25 cellular contexts compared by ENCODE assay signal in the genomic region with DNA sequence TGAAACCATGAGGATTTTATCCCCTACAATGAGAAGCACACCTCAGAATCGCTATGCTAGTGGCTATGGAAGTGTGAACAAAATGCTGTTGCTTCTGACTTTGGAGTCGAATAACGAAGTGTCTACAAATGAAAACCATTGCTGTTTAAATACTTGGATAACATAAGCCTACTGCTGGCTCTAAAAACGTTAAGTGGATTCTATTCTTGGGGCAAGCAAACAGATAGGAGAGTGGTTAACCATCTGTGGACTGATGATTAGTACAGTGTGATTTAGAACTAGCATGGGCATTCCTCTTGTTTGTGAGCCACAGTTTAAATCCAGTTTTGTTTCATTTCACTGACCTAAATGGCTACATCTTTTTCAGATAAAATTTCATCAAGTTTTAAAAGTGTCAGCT.
DNase-seq lines count a peak whose midpoint lies in the region; ATAC-seq, FAIRE-seq and TF ChIP-seq lines count a peak whose summit lies in the region.
"Had no signal": no experiment of that assay in that cellular context is flagged by ENCODE, and none has a peak within 500 bp of the region (broad histone marks: within the 10 kb centered on the region; RNA-seq: fewer than 3 reads in every experiment).

No MANE protein-coding gene starts in this region.

- 65 to 76% methylated on average over 4 of the region's 4 CpGs for WGBS in sigmoid colon, 2 donors
- 40 to 69% methylated on average over 3 to 4 of the region's 4 CpGs for WGBS in body of pancreas, 2 donors

- H3K27me3 ChIP-seq in endocrine pancreas (ENCODE audit: control insufficient read depth, insufficient read depth, low read length) (no peaks in the 10 kb centered on the region), sigmoid colon (no peaks in the 10 kb centered on the region), body of pancreas (no peaks in the 10 kb centered on the region)
- H3K27me3 ChIP-seq: pancreas, stomach, upper lobe of right lung had no signal

- H3K27ac ChIP-seq in sigmoid colon, result no peak overlapping the region
- H3K27ac ChIP-seq in body of pancreas, result no peak overlapping the region
- H3K27ac ChIP-seq: 22Rv1, epithelial cell of prostate, pancreas, RWPE1, stomach, upper lobe of right lung had no signal

- TF ChIP-seq POLR2A in sigmoid colon (IDR thresholded peaks at IDR 0.05) (no peak), body of pancreas (IDR thresholded peaks at IDR 0.05) (no peak)

- TF ChIP-seq CTCF in sigmoid colon (IDR thresholded peaks at IDR 0.05) (no peak), body of pancreas (IDR thresholded peaks at IDR 0.05) (no peak)

- H3K9ac ChIP-seq in endocrine pancreas (ENCODE audit: control insufficient read depth, insufficient read depth, low read length), result no peak overlapping the region

- intact Hi-C loops in sigmoid colon (cut with DNase I), result no loop called here
- intact Hi-C loops in body of pancreas (cut with DNase I), result no loop called here

- H3K9me3 ChIP-seq in endocrine pancreas (ENCODE audit: control insufficient read depth, low read length) (no peaks in the 10 kb centered on the region), sigmoid colon (no peaks in the 10 kb centered on the region), body of pancreas (no peaks in the 10 kb centered on the region)
- H3K9me3 ChIP-seq: HAP-1, pancreas, stomach, upper lobe of right lung had no signal

- peak; percentile 42 for FAIRE-seq in GM19239 (lab: Jason Lieb, UNC)
- FAIRE-seq: TTC549 had no signal

- no peaks in the 10 kb centered on the region for H3K36me3 ChIP-seq in endocrine pancreas (ENCODE audit: control insufficient read depth, insufficient read depth, low read length)
- H3K36me3 ChIP-seq in sigmoid colon, result no peaks in the 10 kb centered on the region
- no peaks in the 10 kb centered on the region for H3K36me3 ChIP-seq in body of pancreas (replicated peaks in 1 of 2; ENCODE audit: insufficient read depth in 1 of 2, low read depth in 2 of 2)
- H3K36me3 ChIP-seq: HAP-1, pancreas, stomach, upper lobe of right lung had no signal

- no peak for ATAC-seq in body of pancreas
- ATAC-seq: activated naive CD8-positive, alpha-beta T cell treated with anti-CD3 and anti-CD28 coated beads, Interleukin-2, amount 50 U/mL, for 24 hours; naive thymus-derived CD4-positive, alpha-beta T cell; pancreas; upper lobe of right lung had no signal

- no peak for TF ChIP-seq EP300 in sigmoid colon (IDR thresholded peaks at IDR 0.05)

- peak overlapping the region; percentile 42 for H3K4me3 ChIP-seq in endocrine pancreas (ENCODE audit: control insufficient read depth, insufficient read depth, low read length)
- no peak overlapping the region for H3K4me3 ChIP-seq in sigmoid colon
- no peak overlapping the region for H3K4me3 ChIP-seq in body of pancreas
- H3K4me3 ChIP-seq: HAP-1, pancreas, stomach, upper lobe of right lung had no signal

- no peaks in the 10 kb centered on the region for H3K4me1 ChIP-seq in endocrine pancreas (ENCODE audit: control insufficient read depth, insufficient read depth, low read length)
- no peaks in the 10 kb centered on the region for H3K4me1 ChIP-seq in sigmoid colon
- no peaks in the 10 kb centered on the region for H3K4me1 ChIP-seq in body of pancreas
- H3K4me1 ChIP-seq: HAP-1, pancreas, upper lobe of right lung had no signal

- DNase-seq in DMS53 (lab: John Stamatoyannopoulos, UW) (peak; percentile 6), DMS53 treated with DMSO at 0.1 percent for 48 hours (lab: John Stamatoyannopoulos, UW; ENCODE audit: unreplicated experiment) (no peak), GM19239 (ENCODE audit: insufficient read length, low spot score) (no peak), NCI-H345 treated with DMSO at 0.1 percent for 48 hours (lab: John Stamatoyannopoulos, UW; ENCODE audit: unreplicated experiment) (peak; percentile 28), sigmoid colon (no peak), GOT3 (lab: John Stamatoyannopoulos, UW) (no peak), body of pancreas (no peak)
- DNase-seq: activated CD4-positive, alpha-beta T cell treated with anti-CD3 and anti-CD28 coated beads for 48 hours; activated CD8-positive, alpha-beta memory T cell treated with anti-CD3 and anti-CD28 coated beads, Interleukin-2, amount 50 U/mL, for 4 hours; activated naive CD8-positive, alpha-beta T cell treated with anti-CD3 and anti-CD28 coated beads, Interleukin-2, amount 50 U/mL, for 24 hours; dermis blood vessel endothelial cell; foreskin fibroblast; hypothalamus; mesenchymal stem cell; naive thymus-derived CD4-positive, alpha-beta T cell; pancreas; stomach; SW 1271; upper lobe of right lung had no signal

Comparison
In these comparisons a context has a peak if more than half of its experiments do, and no peak if none do; other contexts are left out.
1. DNase-seq: peak in DMS53 (single experiment) and NCI-H345 treated with DMSO at 0.1 percent for 48 hours (single experiment); none in DMS53 treated with DMSO at 0.1 percent for 48 hours (single experiment), GM19239 (single experiment), sigmoid colon (single experiment), GOT3 (single experiment) and body of pancreas (0 of 4).